8 cellular contexts compared by ENCODE assay signal in the genomic region with DNA sequence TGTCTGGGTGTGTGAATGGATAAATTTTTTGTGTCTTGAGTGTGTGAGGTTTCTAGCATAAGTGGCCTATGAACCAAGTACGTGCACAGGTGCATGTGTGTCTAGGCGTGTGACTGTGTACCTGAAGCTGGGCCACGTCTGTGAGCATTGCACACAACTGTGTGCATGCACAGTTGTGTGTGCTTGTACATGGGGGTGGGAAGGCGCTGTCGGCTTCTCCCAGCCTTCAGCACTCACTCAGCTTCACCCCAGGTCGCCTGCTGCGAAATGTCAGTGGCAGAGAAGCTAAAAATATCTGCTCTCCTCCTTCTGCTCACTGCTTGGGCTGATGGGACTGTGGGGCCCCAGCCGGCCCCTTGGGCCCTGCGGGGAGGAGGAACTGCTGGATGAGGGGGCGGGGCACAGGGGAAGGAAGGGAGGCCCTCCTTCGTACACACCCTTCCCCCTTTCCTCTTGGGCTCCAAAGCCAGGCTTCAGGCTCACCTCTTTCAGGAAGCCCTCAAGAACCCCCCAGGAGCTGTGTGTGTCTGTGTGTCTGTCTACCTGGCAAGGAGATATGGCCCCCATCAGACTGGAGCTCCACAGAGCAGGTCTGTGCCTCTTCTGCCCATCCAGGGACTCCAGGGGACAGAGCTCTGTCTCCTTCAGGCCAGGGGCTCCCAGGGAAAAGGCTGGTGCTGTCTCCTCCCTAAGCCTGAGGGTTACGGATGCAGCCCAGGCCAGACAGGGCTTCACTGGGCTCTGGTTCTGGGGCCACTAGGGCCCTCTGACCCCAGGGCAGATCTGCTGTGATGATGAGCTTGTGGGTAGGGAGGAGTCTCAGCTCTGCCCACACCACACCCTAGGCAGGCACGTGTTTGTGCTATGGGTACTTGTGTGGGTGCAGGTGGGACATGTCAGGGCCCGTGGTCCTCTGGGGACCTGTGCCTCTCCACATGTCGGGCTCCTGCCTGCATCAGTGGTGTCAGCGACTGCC. TPM values are rescaled to one million over a fixed set of nuclear protein-coding genes. Genes with fewer than 3 reads are reported as not detected.
DNase-seq lines count a peak whose midpoint lies in the region; ATAC-seq and TF ChIP-seq lines count a peak whose summit lies in the region.

No MANE protein-coding gene starts in this region.

- peak overlapping the region; percentile 26 for H3K4me3 ChIP-seq in GM12875 (ENCODE audit: low read depth, low read length)
- peak overlapping the region; percentile 67 for H3K4me3 ChIP-seq in left ventricle myocardium inferior

- ATAC-seq in HG03139 (IDR thresholded peaks at IDR 0.05; ENCODE audit: unreplicated experiment): peak; percentile 51
- ATAC-seq in activated naive CD4-positive, alpha-beta T cell treated with anti-CD3 and anti-CD28 coated beads, Interleukin-2, amount 50 U/mL, for 72 hours: peak; percentile 26 to 56
- ATAC-seq in sciatic nerve: peak; percentile 41

- H3K27ac Mint-ChIP-seq in activated naive CD4-positive, alpha-beta T cell treated with anti-CD3 and anti-CD28 coated beads, Interleukin-2, amount 50 U/mL, for 72 hours: peak overlapping the region; percentile 18 to 85

- H3K36me3 ChIP-seq in left ventricle myocardium inferior: no peaks in the 10 kb centered on the region

- H3K27ac ChIP-seq in left ventricle myocardium inferior (replicated peaks): peak overlapping the region; percentile 94

- H3K4me1 ChIP-seq in left ventricle myocardium inferior: peaks cover 88% of the 10 kb centered on the region

- intact Hi-C loops in left ventricle myocardium inferior (cut with micrococcal nuclease) (no loop called here), sciatic nerve (cut with DNase I) (no loop called here)

- no peaks in the 10 kb centered on the region for H3K9me3 ChIP-seq in left ventricle myocardium inferior (replicated peaks)

- no peaks in the 10 kb centered on the region for H3K27me3 ChIP-seq in left ventricle myocardium inferior (ENCODE audit: low read depth)

- no peaks in the 10 kb centered on the region for H3K9me3 Mint-ChIP-seq in activated naive CD4-positive, alpha-beta T cell treated with anti-CD3 and anti-CD28 coated beads, Interleukin-2, amount 50 U/mL, for 72 hours

- DNase-seq in OCI-M1 (lab: John Stamatoyannopoulos, UW) (peak; percentile 92), left ventricle myocardium inferior (peak; percentile 89), sciatic nerve (ENCODE audit: low spot score) (no peak), glomerular visceral epithelial cell (ENCODE audit: extremely low spot score) (no peak), NCI-H524 treated with DMSO at 0.1 percent for 48 hours (lab: John Stamatoyannopoulos, UW) (no peak)
- DNase-seq in activated naive CD4-positive, alpha-beta T cell treated with anti-CD3 and anti-CD28 coated beads, Interleukin-2, amount 50 U/mL, for 72 hours (ENCODE audit: low spot score in 2 of 2): peak in 1 of 2 donors; percentile 71

- TF ChIP-seq CTCF in GM12875 (IDR thresholded peaks at IDR 0.05; ENCODE audit: borderline replicate concordance, insufficient read depth, low read depth, low read length) (no peak), left ventricle myocardium inferior (IDR thresholded peaks at IDR 0.05; ENCODE audit: borderline replicate concordance) (no peak)

- H3K36me3 Mint-ChIP-seq in activated naive CD4-positive, alpha-beta T cell treated with anti-CD3 and anti-CD28 coated beads, Interleukin-2, amount 50 U/mL, for 72 hours: peaks cover 9 to 11% of the 10 kb centered on the region in 2 donors

RNA-seq across cellular contexts. Expression of gene WASF2, which starts 35.6 kb away (rescaled TPM):
- total RNA-seq in activated naive CD4-positive, alpha-beta T cell treated with anti-CD3 and anti-CD28 coated beads, Interleukin-2, amount 50 U/mL, for 72 hours: 100 to 1,000 TPM in 1 of 2 donors, 10 to 100 TPM in 1; 97.8 to 116 TPM
- total RNA-seq in left ventricle myocardium inferior: 51.2 TPM
- total RNA-seq in sciatic nerve: 183 TPM

Comparison
In these comparisons a context has a peak if more than half of its experiments do, and no peak if none do; other contexts are left out.
1. DNase-seq: peak in OCI-M1 (single experiment) and left ventricle myocardium inferior (single experiment); none in sciatic nerve (single experiment), glomerular visceral epithelial cell (single experiment) and NCI-H524 treated with DMSO at 0.1 percent for 48 hours (single experiment).
2. Peak in every context shown above with its lines, with median percentiles within 50 percentile points of each other: ATAC-seq.